1 cellular context compared by ENCODE assay signal in the genomic region with DNA sequence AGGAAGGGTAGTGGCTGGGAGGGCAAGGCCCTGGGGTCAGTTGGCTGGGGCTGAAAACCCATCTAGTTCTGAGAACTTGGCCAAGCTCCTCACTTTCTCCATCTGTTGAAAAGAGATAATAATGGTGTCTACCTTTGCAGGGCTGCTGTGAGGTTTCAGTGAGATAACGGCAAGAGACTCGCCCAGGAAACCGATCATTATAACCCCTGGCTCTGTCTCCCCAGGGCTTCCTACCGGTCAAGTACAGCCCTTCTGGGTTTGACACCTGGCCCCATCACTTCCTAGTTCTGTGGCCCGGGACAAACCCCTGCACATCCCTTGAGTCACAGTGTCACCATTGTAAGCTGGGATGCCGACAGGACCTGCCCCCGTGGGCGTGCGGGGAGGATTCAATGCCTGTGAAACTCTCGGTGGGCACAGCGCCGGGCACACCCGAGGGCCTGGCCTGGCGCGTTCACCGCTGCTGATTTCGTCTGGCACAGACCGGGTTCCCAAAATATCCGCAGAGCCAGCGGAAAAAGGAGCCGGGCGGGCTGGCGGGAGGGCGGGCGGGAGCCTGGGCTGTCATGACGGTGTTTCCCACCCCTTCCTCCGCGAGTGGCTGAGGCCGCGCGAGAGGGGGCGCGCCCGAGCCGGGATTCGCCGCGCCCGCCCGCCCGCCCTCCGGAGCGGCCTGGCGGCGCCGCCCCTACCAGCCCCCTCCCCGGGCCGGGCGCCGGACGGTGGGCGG.
TF ChIP-seq lines count a peak whose summit lies in the region.

No MANE protein-coding gene starts in this region.

TF ChIP-seq in GM12878, 131 proteins besides CTCF, POLR2A, EP300 and RAD21 (continues in another document):
- TF ChIP-seq EGR1 (IDR thresholded peaks at IDR 0.05; ENCODE audit: borderline replicate concordance in 1 of 2, low read depth in 2 of 2, low read length in 2 of 2) (peak in 1 of 2 experiments; percentile 81; a peak in 1 of 3 replicates), IKZF2 (IDR thresholded peaks at IDR 0.05) (peak; percentile 59 to 67; a peak in 3 of 4 replicates), SREBF1 (IDR thresholded peaks at IDR 0.05; ENCODE audit: low read length) (no peak), MXI1 (IDR thresholded peaks at IDR 0.05; ENCODE audit: low read depth, low read length) (0 out of 2 replicates have a peak, but pooled peaks have one; percentile 25), POU2F2 (IDR thresholded peaks at IDR 0.05; ENCODE audit: borderline replicate concordance, low read depth, low read length) (no peak), IRF4 (IDR thresholded peaks at IDR 0.05; ENCODE audit: low read depth, low read length) (no peak), CREB1 (IDR thresholded peaks at IDR 0.05; ENCODE audit: low read depth) (peak; percentile 46; the same call in 1 of the 2 replicates), NFIC (IDR thresholded peaks at IDR 0.05; ENCODE audit: low read depth, low read length) (no peak), IKZF1 (conservative IDR thresholded peaks at IDR 0.05) (peak; percentile 88), ZBED1 (IDR thresholded peaks at IDR 0.05; ENCODE audit: borderline replicate concordance) (no peak), KLF5 (IDR thresholded peaks at IDR 0.05; ENCODE audit: partially characterized antibody) (no peak), RCOR1 (conservative IDR thresholded peaks at IDR 0.05; ENCODE audit: low read depth, low read length) (peak; percentile 60; the same call in 1 of the 2 replicates), SREBF2 (IDR thresholded peaks at IDR 0.05; ENCODE audit: low read length) (no peak), NBN (IDR thresholded peaks at IDR 0.05) (0 out of 2 replicates have a peak, but pooled peaks have one; percentile 31), MTA2 (IDR thresholded peaks at IDR 0.05; ENCODE audit: low read depth) (0 out of 2 replicates have a peak, but pooled peaks have one; percentile 36), CHD1 (IDR thresholded peaks at IDR 0.05; ENCODE audit: low read depth, low read length) (no peak), LARP7 (IDR thresholded peaks at IDR 0.05) (no peak), MEF2B (IDR thresholded peaks at IDR 0.05; ENCODE audit: partially characterized antibody, poor library complexity, severe bottlenecking) (peak; percentile 39), NFYA (IDR thresholded peaks at IDR 0.05; ENCODE audit: borderline replicate concordance, low read depth, low read length) (no peak), PML (IDR thresholded peaks at IDR 0.05; ENCODE audit: low read length) (0 out of 2 replicates have a peak, but pooled peaks have one; percentile 36), KDM1A (IDR thresholded peaks at IDR 0.05; ENCODE audit: borderline replicate concordance) (no peak), FOXK2 (IDR thresholded peaks at IDR 0.05) (no peak), GATAD2B (conservative IDR thresholded peaks at IDR 0.05; ENCODE audit: low read depth) (no peak; the same call in 1 of the 2 replicates), SPI1 (IDR thresholded peaks at IDR 0.05; ENCODE audit: borderline replicate concordance, insufficient read depth, low read depth, low read length) (0 out of 2 replicates have a peak, but pooled peaks have one; percentile 36), BHLHE40 (IDR thresholded peaks at IDR 0.05; ENCODE audit: borderline replicate concordance in 1 of 2, low read depth in 2 of 2, low read length in 1 of 2) (peak in 1 of 2 experiments; percentile 29; a peak in 1 of 4 replicates), FOS (IDR thresholded peaks at IDR 0.05; ENCODE audit: borderline replicate concordance, extremely low read depth, insufficient read length) (no peak), TAF1 (IDR thresholded peaks at IDR 0.05; ENCODE audit: borderline replicate concordance, low read depth, low read length) (no peak), CHD4 (IDR thresholded peaks at IDR 0.05) (no peak), POLR2AphosphoS5 (IDR thresholded peaks at IDR 0.05; ENCODE audit: low read length) (no peak), SIN3A (IDR thresholded peaks at IDR 0.05; ENCODE audit: low read depth, low read length) (peak; percentile 31; the same call in 1 of the 2 replicates), SMARCA5 (IDR thresholded peaks at IDR 0.05) (no peak)
- TF ChIP-seq, protein P1, sequence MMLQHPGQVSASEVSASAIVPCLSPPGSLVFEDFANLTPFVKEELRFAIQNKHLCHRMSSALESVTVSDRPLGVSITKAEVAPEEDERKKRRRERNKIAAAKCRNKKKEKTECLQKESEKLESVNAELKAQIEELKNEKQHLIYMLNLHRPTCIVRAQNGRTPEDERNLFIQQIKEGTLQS (IDR thresholded peaks at IDR 0.05; ENCODE audit: borderline replicate concordance, extremely low read depth, low read depth, low read length) = no peak
- TF ChIP-seq, protein P2, sequence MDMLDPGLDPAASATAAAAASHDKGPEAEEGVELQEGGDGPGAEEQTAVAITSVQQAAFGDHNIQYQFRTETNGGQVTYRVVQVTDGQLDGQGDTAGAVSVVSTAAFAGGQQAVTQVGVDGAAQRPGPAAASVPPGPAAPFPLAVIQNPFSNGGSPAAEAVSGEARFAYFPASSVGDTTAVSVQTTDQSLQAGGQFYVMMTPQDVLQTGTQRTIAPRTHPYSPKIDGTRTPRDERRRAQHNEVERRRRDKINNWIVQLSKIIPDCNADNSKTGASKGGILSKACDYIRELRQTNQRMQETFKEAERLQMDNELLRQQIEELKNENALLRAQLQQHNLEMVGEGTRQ (IDR thresholded peaks at IDR 0.05; ENCODE audit: borderline replicate concordance, low read depth, low read length) = no peak
- TF ChIP-seq, protein P3, sequence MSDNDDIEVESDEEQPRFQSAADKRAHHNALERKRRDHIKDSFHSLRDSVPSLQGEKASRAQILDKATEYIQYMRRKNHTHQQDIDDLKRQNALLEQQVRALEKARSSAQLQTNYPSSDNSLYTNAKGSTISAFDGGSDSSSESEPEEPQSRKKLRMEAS (IDR thresholded peaks at IDR 0.05; ENCODE audit: low read depth, low read length) = no peak
- TF ChIP-seq, protein P4, sequence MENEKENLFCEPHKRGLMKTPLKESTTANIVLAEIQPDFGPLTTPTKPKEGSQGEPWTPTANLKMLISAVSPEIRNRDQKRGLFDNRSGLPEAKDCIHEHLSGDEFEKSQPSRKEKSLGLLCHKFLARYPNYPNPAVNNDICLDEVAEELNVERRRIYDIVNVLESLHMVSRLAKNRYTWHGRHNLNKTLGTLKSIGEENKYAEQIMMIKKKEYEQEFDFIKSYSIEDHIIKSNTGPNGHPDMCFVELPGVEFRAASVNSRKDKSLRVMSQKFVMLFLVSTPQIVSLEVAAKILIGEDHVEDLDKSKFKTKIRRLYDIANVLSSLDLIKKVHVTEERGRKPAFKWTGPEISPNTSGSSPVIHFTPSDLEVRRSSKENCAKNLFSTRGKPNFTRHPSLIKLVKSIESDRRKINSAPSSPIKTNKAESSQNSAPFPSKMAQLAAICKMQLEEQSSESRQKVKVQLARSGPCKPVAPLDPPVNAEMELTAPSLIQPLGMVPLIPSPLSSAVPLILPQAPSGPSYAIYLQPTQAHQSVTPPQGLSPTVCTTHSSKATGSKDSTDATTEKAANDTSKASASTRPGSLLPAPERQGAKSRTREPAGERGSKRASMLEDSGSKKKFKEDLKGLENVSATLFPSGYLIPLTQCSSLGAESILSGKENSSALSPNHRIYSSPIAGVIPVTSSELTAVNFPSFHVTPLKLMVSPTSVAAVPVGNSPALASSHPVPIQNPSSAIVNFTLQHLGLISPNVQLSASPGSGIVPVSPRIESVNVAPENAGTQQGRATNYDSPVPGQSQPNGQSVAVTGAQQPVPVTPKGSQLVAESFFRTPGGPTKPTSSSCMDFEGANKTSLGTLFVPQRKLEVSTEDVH (IDR thresholded peaks at IDR 0.05; ENCODE audit: low read depth, partially characterized antibody) = no peak
- TF ChIP-seq, protein P5, sequence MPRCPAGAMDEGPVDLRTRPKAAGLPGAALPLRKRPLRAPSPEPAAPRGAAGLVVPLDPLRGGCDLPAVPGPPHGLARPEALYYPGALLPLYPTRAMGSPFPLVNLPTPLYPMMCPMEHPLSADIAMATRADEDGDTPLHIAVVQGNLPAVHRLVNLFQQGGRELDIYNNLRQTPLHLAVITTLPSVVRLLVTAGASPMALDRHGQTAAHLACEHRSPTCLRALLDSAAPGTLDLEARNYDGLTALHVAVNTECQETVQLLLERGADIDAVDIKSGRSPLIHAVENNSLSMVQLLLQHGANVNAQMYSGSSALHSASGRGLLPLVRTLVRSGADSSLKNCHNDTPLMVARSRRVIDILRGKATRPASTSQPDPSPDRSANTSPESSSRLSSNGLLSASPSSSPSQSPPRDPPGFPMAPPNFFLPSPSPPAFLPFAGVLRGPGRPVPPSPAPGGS (IDR thresholded peaks at IDR 0.05; ENCODE audit: borderline replicate concordance, insufficient read depth, low read depth, low read length, poor library complexity, severe bottlenecking) = no peak
- TF ChIP-seq, protein P6, sequence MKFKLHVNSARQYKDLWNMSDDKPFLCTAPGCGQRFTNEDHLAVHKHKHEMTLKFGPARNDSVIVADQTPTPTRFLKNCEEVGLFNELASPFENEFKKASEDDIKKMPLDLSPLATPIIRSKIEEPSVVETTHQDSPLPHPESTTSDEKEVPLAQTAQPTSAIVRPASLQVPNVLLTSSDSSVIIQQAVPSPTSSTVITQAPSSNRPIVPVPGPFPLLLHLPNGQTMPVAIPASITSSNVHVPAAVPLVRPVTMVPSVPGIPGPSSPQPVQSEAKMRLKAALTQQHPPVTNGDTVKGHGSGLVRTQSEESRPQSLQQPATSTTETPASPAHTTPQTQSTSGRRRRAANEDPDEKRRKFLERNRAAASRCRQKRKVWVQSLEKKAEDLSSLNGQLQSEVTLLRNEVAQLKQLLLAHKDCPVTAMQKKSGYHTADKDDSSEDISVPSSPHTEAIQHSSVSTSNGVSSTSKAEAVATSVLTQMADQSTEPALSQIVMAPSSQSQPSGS (IDR thresholded peaks at IDR 0.05; ENCODE audit: low read length) = no peak
- TF ChIP-seq, protein P7, sequence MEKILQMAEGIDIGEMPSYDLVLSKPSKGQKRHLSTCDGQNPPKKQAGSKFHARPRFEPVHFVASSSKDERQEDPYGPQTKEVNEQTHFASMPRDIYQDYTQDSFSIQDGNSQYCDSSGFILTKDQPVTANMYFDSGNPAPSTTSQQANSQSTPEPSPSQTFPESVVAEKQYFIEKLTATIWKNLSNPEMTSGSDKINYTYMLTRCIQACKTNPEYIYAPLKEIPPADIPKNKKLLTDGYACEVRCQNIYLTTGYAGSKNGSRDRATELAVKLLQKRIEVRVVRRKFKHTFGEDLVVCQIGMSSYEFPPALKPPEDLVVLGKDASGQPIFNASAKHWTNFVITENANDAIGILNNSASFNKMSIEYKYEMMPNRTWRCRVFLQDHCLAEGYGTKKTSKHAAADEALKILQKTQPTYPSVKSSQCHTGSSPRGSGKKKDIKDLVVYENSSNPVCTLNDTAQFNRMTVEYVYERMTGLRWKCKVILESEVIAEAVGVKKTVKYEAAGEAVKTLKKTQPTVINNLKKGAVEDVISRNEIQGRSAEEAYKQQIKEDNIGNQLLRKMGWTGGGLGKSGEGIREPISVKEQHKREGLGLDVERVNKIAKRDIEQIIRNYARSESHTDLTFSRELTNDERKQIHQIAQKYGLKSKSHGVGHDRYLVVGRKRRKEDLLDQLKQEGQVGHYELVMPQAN (conservative IDR thresholded peaks at IDR 0.05) = peak; percentile 33; the same call in 1 of the 2 replicates
- TF ChIP-seq, protein P8, sequence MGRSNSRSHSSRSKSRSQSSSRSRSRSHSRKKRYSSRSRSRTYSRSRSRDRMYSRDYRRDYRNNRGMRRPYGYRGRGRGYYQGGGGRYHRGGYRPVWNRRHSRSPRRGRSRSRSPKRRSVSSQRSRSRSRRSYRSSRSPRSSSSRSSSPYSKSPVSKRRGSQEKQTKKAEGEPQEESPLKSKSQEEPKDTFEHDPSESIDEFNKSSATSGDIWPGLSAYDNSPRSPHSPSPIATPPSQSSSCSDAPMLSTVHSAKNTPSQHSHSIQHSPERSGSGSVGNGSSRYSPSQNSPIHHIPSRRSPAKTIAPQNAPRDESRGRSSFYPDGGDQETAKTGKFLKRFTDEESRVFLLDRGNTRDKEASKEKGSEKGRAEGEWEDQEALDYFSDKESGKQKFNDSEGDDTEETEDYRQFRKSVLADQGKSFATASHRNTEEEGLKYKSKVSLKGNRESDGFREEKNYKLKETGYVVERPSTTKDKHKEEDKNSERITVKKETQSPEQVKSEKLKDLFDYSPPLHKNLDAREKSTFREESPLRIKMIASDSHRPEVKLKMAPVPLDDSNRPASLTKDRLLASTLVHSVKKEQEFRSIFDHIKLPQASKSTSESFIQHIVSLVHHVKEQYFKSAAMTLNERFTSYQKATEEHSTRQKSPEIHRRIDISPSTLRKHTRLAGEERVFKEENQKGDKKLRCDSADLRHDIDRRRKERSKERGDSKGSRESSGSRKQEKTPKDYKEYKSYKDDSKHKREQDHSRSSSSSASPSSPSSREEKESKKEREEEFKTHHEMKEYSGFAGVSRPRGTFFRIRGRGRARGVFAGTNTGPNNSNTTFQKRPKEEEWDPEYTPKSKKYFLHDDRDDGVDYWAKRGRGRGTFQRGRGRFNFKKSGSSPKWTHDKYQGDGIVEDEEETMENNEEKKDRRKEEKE (IDR thresholded peaks at IDR 0.05) = no peak
- TF ChIP-seq, protein P9, sequence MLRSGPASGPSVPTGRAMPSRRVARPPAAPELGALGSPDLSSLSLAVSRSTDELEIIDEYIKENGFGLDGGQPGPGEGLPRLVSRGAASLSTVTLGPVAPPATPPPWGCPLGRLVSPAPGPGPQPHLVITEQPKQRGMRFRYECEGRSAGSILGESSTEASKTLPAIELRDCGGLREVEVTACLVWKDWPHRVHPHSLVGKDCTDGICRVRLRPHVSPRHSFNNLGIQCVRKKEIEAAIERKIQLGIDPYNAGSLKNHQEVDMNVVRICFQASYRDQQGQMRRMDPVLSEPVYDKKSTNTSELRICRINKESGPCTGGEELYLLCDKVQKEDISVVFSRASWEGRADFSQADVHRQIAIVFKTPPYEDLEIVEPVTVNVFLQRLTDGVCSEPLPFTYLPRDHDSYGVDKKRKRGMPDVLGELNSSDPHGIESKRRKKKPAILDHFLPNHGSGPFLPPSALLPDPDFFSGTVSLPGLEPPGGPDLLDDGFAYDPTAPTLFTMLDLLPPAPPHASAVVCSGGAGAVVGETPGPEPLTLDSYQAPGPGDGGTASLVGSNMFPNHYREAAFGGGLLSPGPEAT (IDR thresholded peaks at IDR 0.05; ENCODE audit: low read depth) = peak; percentile 54; the same call in 1 of the 2 replicates
